In genomic region chr1:21631944-21632887, GRCh38 we compare ENCODE assay signal across 1 cellular context.
TF ChIP-seq lines count a peak whose summit lies in the region.

No MANE protein-coding gene starts in this region.

TF ChIP-seq in HepG2, 621 proteins besides CTCF, POLR2A, EP300 and RAD21 (continued from another document):
- peak; percentile 76 for TF ChIP-seq ZNF281 (CRISPR knock-in tag; IDR thresholded peaks at IDR 0.05; ENCODE audit: borderline replicate concordance)
- no peak for TF ChIP-seq THAP9 (CRISPR knock-in tag; IDR thresholded peaks at IDR 0.05; ENCODE audit: borderline replicate concordance)
- no peak for TF ChIP-seq ZBTB3 (CRISPR knock-in tag; IDR thresholded peaks at IDR 0.05; ENCODE audit: borderline replicate concordance, low read depth)
- no peak for TF ChIP-seq GLI4 (CRISPR knock-in tag; IDR thresholded peaks at IDR 0.05; ENCODE audit: borderline replicate concordance)
- TF ChIP-seq ZNF629 (CRISPR knock-in tag; conservative IDR thresholded peaks at IDR 0.05), result peak; percentile 95
- TF ChIP-seq SKI (IDR thresholded peaks at IDR 0.05; ENCODE audit: partially characterized antibody), result no peak
- no peak for TF ChIP-seq ZNF367 (CRISPR knock-in tag; IDR thresholded peaks at IDR 0.05; ENCODE audit: borderline replicate concordance)
- TF ChIP-seq HOXA3 (CRISPR knock-in tag; IDR thresholded peaks at IDR 0.05), result no peak
- no peak for TF ChIP-seq SOX6 (IDR thresholded peaks at IDR 0.05)
- peak; percentile 59; the same call in 1 of the 2 replicates for TF ChIP-seq SOX6 (CRISPR knock-in tag; IDR thresholded peaks at IDR 0.05)
- no peak for TF ChIP-seq HDAC6 (IDR thresholded peaks at IDR 0.05; ENCODE audit: low read depth, low read length)
- TF ChIP-seq ZNF646 (CRISPR knock-in tag; IDR thresholded peaks at IDR 0.05), result no peak
- no peak for TF ChIP-seq MLXIP (CRISPR knock-in tag; IDR thresholded peaks at IDR 0.05; ENCODE audit: borderline replicate concordance)
- TF ChIP-seq CHCHD3 (CRISPR knock-in tag; IDR thresholded peaks at IDR 0.05), result no peak
- TF ChIP-seq ZNF550 (CRISPR knock-in tag; IDR thresholded peaks at IDR 0.05; ENCODE audit: borderline replicate concordance), result no peak
- TF ChIP-seq ZNF703 (CRISPR knock-in tag; IDR thresholded peaks at IDR 0.05; ENCODE audit: borderline replicate concordance), result no peak
- no peak for TF ChIP-seq NR2F2 (IDR thresholded peaks at IDR 0.05; ENCODE audit: borderline replicate concordance, low read depth)
- TF ChIP-seq SMARCC2 (IDR thresholded peaks at IDR 0.05), result no peak
- no peak for TF ChIP-seq ZNF549 (CRISPR knock-in tag; IDR thresholded peaks at IDR 0.05)
- TF ChIP-seq MAFF (IDR thresholded peaks at IDR 0.05; ENCODE audit: low read depth, low read length), result no peak
- TF ChIP-seq HES4 (CRISPR knock-in tag; IDR thresholded peaks at IDR 0.05; ENCODE audit: borderline replicate concordance), result no peak
- TF ChIP-seq TAF1 (CRISPR knock-in tag; IDR thresholded peaks at IDR 0.05), result no peak
- TF ChIP-seq ZNF501 (CRISPR knock-in tag; IDR thresholded peaks at IDR 0.05), result no peak
- no peak for TF ChIP-seq PRDM4 (CRISPR knock-in tag; IDR thresholded peaks at IDR 0.05; ENCODE audit: borderline replicate concordance)
- TF ChIP-seq EED (CRISPR knock-in tag; IDR thresholded peaks at IDR 0.05), result no peak
- TF ChIP-seq ZBTB4 (CRISPR knock-in tag; IDR thresholded peaks at IDR 0.05; ENCODE audit: borderline replicate concordance), result 0 out of 2 replicates have a peak, but pooled peaks have one; percentile 49
